In the genomic region with DNA sequence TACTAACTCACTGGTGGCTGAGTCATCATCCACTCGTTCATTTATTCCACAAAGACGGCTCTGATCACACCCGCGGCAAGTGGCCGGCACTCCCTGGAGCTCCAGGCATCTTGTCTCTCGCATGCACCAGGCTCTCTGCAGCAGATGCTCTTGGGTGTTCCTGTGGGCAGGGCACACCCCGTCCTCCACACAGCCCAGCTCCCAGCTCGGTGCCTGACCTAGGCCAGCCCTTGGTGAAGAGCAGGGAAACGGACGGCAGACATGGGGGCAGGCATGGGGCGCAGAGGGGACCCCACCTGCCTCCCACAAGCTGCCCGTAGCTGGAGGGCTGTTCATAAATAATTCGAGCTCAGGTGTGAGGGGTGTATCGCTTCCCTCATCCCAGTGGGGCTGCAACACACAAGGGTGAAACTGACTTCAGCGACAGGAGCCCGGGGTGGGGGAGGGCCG, we compare ENCODE assay signal across 16 cellular contexts. TPM values are rescaled to one million over a fixed set of nuclear protein-coding genes. Genes with fewer than 3 reads are reported as not detected.
A peak's percentile ranks its signal among the peaks of the same experiment; 100 is the strongest.
DNase-seq lines count a peak whose midpoint lies in the region; FAIRE-seq and TF ChIP-seq lines count a peak whose summit lies in the region.
"Had no signal": no experiment of that assay in that cellular context is flagged by ENCODE, and none has a peak within 500 bp of the region (broad histone marks: within the 10 kb centered on the region; RNA-seq: fewer than 3 reads in every experiment).

No MANE protein-coding gene starts in this region.

- TF ChIP-seq RAD21 in SK-N-SH (IDR thresholded peaks at IDR 0.05; ENCODE audit: low read length): no peak

- H2AK5ac ChIP-seq in mesenchymal stem cell (ENCODE audit: low read length, severe bottlenecking): no peak overlapping the region

- no peak overlapping the region for H2BK15ac ChIP-seq in mesenchymal stem cell (ENCODE audit: low read depth, poor library complexity, severe bottlenecking)

- no peak overlapping the region for H3K18ac ChIP-seq in mesenchymal stem cell (ENCODE audit: low read depth in 1 of 2, low read length in 2 of 2)

- no peak overlapping the region for H3K23ac ChIP-seq in mesenchymal stem cell (ENCODE audit: low read length in 2 of 2)

- no peak overlapping the region for H4K8ac ChIP-seq in mesenchymal stem cell (ENCODE audit: low read length)

- H2AFZ ChIP-seq in mesenchymal stem cell (ENCODE audit: low read depth, low read length) (no peak overlapping the region), SK-N-SH (ENCODE audit: low read depth) (no peak overlapping the region)

- DNase-seq in AG20443 (ENCODE audit: low spot score): peak; percentile 79
- DNase-seq in ELR (ENCODE audit: low read depth): peak; percentile 54
- peak; percentile 74 to 91 for DNase-seq in SJSA1 (ENCODE audit: low read depth in 1 of 2, low spot score in 2 of 2)
- DNase-seq in mesenchymal stem cell: peak; percentile 26
- DNase-seq in small intestine: no peak
- no peak for DNase-seq in NCI-H1930 (lab: John Stamatoyannopoulos, UW)
- DNase-seq in SK-N-SH: no peak
- DNase-seq in GM20000 (ENCODE audit: low spot score): no peak
- DNase-seq: KG1; SHP77; stimulated activated CD4-positive, alpha-beta T cell treated with anti-CD3 and anti-CD28 coated beads, Interleukin-4, amount 100 ng/mL, for 24 hours had no signal

- H4K91ac ChIP-seq in mesenchymal stem cell (ENCODE audit: low read length): no peak overlapping the region

- no peak overlapping the region for H3K14ac ChIP-seq in mesenchymal stem cell (ENCODE audit: low read length in 2 of 2)

- H3K4me2 ChIP-seq in mesenchymal stem cell (ENCODE audit: low read length, poor library complexity, severe bottlenecking) (no peak overlapping the region), SK-N-SH (no peak overlapping the region)

- CTCF ChIA-PET in SK-N-SH (lab: Yijun Ruan, JAX): interaction anchor here (1.0 to 1.2 kb wide), 2 partner anchors 53 to 54 kb away, joined by 3 to 4 read pairs; no protein-coding TSS in a partner anchor

- H2BK5ac ChIP-seq in mesenchymal stem cell (ENCODE audit: low read depth, low read length, poor library complexity, severe bottlenecking): no peak overlapping the region

- no peaks in the 10 kb centered on the region for H3K79me1 ChIP-seq in mesenchymal stem cell (replicated peaks; ENCODE audit: low read length, poor library complexity, severe bottlenecking)

- H3K36me3 ChIP-seq in SJSA1: no peaks in the 10 kb centered on the region; the same call in 1 of the 2 replicates
- H3K36me3 ChIP-seq in mesenchymal stem cell (ENCODE audit: control insufficient read depth in 1 of 2, insufficient read depth in 2 of 2, low read depth in 1 of 2, low read length in 2 of 2): no peaks in the 10 kb centered on the region
- H3K36me3 ChIP-seq in small intestine (ENCODE audit: control insufficient read depth in 2 of 2, insufficient read depth in 2 of 2, low read length in 2 of 2): no peaks in the 10 kb centered on the region
- H3K36me3 ChIP-seq in SK-N-SH (replicated peaks in 1 of 2; ENCODE audit: control insufficient read depth in 1 of 2, insufficient read depth in 2 of 2, low read length in 1 of 2): no peaks in the 10 kb centered on the region

- H3K9me2 ChIP-seq in SK-N-SH: no peaks in the 10 kb centered on the region

- no peak overlapping the region for H3K9ac ChIP-seq in mesenchymal stem cell (ENCODE audit: low read length)
- H3K9ac ChIP-seq in SK-N-SH: no peak overlapping the region

- TF ChIP-seq CTCF in SK-N-SH (IDR thresholded peaks at IDR 0.05) (no peak), GM20000 (IDR thresholded peaks at IDR 0.05; ENCODE audit: extremely low read depth, missing control alignments) (no peak)

- H3K27me3 ChIP-seq in SJSA1 (replicated peaks) (no peaks in the 10 kb centered on the region; the same call in 1 of the 2 replicates), mesenchymal stem cell (ENCODE audit: control insufficient read depth in 1 of 2, insufficient read depth in 1 of 2, low read length in 2 of 2) (peaks cover 9 to 80% of the 10 kb centered on the region in 2 experiments), small intestine (ENCODE audit: control insufficient read depth in 2 of 2, insufficient read depth in 2 of 2, low read length in 2 of 2) (no peaks in the 10 kb centered on the region), SK-N-SH (ENCODE audit: insufficient read depth) (no peaks in the 10 kb centered on the region; the same call in 1 of the 2 replicates)

- no peak overlapping the region for H3K4ac ChIP-seq in mesenchymal stem cell (ENCODE audit: low read depth in 1 of 2, low read length in 2 of 2)

- H2BK120ac ChIP-seq in mesenchymal stem cell (ENCODE audit: low read depth, low read length): no peak overlapping the region

- no peaks in the 10 kb centered on the region for H4K20me1 ChIP-seq in SK-N-SH (ENCODE audit: insufficient read depth)

- TF ChIP-seq EP300 in SK-N-SH (IDR thresholded peaks at IDR 0.05; ENCODE audit: borderline replicate concordance in 1 of 2, low read depth in 1 of 2, low read length in 1 of 2): no peak

- H3K4me3 ChIP-seq in SJSA1 (no peak overlapping the region), mesenchymal stem cell (ENCODE audit: insufficient read depth in 1 of 2, low read depth in 1 of 2, low read length in 2 of 2) (no peak overlapping the region), small intestine (ENCODE audit: low read depth in 1 of 2, low read length in 2 of 2) (no peak overlapping the region), SK-N-SH (ENCODE audit: low read depth in 2 of 2, low read length in 1 of 2) (no peak overlapping the region)
- H3K4me3 ChIP-seq: GM12878, psoas muscle had no signal

- FAIRE-seq in small intestine (lab: Jason Lieb, UNC): no peak
- FAIRE-seq: GM12878 had no signal

- H3K9me3 ChIP-seq in SJSA1 (replicated peaks) (no peaks in the 10 kb centered on the region), mesenchymal stem cell (ENCODE audit: control insufficient read depth, low read length) (peaks cover 6% of the 10 kb centered on the region), small intestine (ENCODE audit: control insufficient read depth, low read depth) (no peaks in the 10 kb centered on the region), SK-N-SH (no peaks in the 10 kb centered on the region)
- H3K9me3 ChIP-seq: psoas muscle had no signal

- H3K27ac ChIP-seq in SJSA1 (peak overlapping the region; percentile 3; the same call in 1 of the 2 replicates), mesenchymal stem cell (ENCODE audit: low read length, poor library complexity, severe bottlenecking) (no peak overlapping the region), small intestine (ENCODE audit: low read depth in 1 of 2, low read length in 1 of 2) (no peak overlapping the region), SK-N-SH (ENCODE audit: low read depth in 2 of 2, low read length in 1 of 2) (no peak overlapping the region)
- H3K27ac ChIP-seq: epithelial cell of prostate, psoas muscle, VCaP had no signal

- H3K4me1 ChIP-seq in SJSA1 (replicated peaks): peaks cover 53% of the 10 kb centered on the region
- peaks cover 35% of the 10 kb centered on the region for H3K4me1 ChIP-seq in mesenchymal stem cell (ENCODE audit: control insufficient read depth, insufficient read depth, low read depth, low read length)
- H3K4me1 ChIP-seq in small intestine (ENCODE audit: control insufficient read depth in 2 of 2, insufficient read depth in 1 of 2, low read depth in 1 of 2, low read length in 1 of 2): no peaks in the 10 kb centered on the region
- peaks cover 0 to 12% of the 10 kb centered on the region in 2 experiments; a peak in 1 of 4 replicates for H3K4me1 ChIP-seq in SK-N-SH (ENCODE audit: control insufficient read depth in 1 of 2, insufficient read depth in 2 of 2, low read depth in 1 of 2, low read length in 1 of 2)
- H3K4me1 ChIP-seq: psoas muscle had no signal

- H3F3A ChIP-seq in SK-N-SH (replicated peaks; ENCODE audit: insufficient read depth): no peaks in the 10 kb centered on the region

- no peaks in the 10 kb centered on the region for H3K79me2 ChIP-seq in SK-N-SH (ENCODE audit: insufficient read depth)

- POLR2A ChIA-PET in SK-N-SH (lab: Yijun Ruan, JAX): no interaction called here

- WGBS in mesenchymal stem cell: 76% methylated on average over 17 of the region's 17 CpGs
- 50 to 72% (median 57%) methylated on average over 17 of the region's 17 CpGs for WGBS in small intestine, 3 donors
- WGBS in SK-N-SH (ENCODE audit: low lambda C conversion rate): 59% methylated on average over 10 of the region's 17 CpGs

- H2BK12ac ChIP-seq in mesenchymal stem cell (ENCODE audit: low read length in 2 of 2): no peak overlapping the region

TF ChIP-seq in SK-N-SH, 30 proteins besides CTCF, POLR2A, EP300 and RAD21 (continues in another document):
- TF ChIP-seq POLR2AphosphoS5 (IDR thresholded peaks at IDR 0.05; ENCODE audit: low read depth, low read length): no peak
- TF ChIP-seq TEAD4 (IDR thresholded peaks at IDR 0.05; ENCODE audit: borderline replicate concordance, insufficient read depth): no peak
- TF ChIP-seq, protein P1, sequence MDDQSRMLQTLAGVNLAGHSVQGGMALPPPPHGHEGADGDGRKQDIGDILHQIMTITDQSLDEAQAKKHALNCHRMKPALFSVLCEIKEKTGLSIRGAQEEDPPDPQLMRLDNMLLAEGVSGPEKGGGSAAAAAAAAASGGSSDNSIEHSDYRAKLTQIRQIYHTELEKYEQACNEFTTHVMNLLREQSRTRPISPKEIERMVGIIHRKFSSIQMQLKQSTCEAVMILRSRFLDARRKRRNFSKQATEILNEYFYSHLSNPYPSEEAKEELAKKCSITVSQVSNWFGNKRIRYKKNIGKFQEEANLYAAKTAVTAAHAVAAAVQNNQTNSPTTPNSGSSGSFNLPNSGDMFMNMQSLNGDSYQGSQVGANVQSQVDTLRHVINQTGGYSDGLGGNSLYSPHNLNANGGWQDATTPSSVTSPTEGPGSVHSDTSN (IDR thresholded peaks at IDR 0.05): no peak
- no peak for TF ChIP-seq NFIC (IDR thresholded peaks at IDR 0.05; ENCODE audit: borderline replicate concordance)
- no peak for TF ChIP-seq CHD2 (IDR thresholded peaks at IDR 0.05; ENCODE audit: low read length, partially characterized antibody)
- TF ChIP-seq EZH2phosphoT487 (IDR thresholded peaks at IDR 0.05; ENCODE audit: borderline replicate concordance, low read depth): no peak
- TF ChIP-seq JUND (IDR thresholded peaks at IDR 0.05): no peak
- no peak for TF ChIP-seq SMC3 (IDR thresholded peaks at IDR 0.05; ENCODE audit: low read depth, low read length)
- TF ChIP-seq GABPA (IDR thresholded peaks at IDR 0.05; ENCODE audit: low read depth): no peak
- TF ChIP-seq RXRA (IDR thresholded peaks at IDR 0.05; ENCODE audit: borderline replicate concordance, low read depth): no peak
- TF ChIP-seq GATA2 (CRISPR knock-in tag; IDR thresholded peaks at IDR 0.05): no peak
- TF ChIP-seq YY1 (IDR thresholded peaks at IDR 0.05; ENCODE audit: low read depth): no peak
- no peak for TF ChIP-seq RFX5 (IDR thresholded peaks at IDR 0.05; ENCODE audit: low read length)

RNA-seq across cellular contexts. Expression of a gene that starts 51.5 kb away (rescaled TPM):
- total RNA-seq in SJSA1 (2014; rRNA removed; shearing (Covaris generic)): 0.09 and 0.16 TPM in 2 replicates
- 0.01 TPM for polyA plus RNA-seq in mesenchymal stem cell (2013, experiment 1 of 2)
- 0.01 TPM for polyA plus RNA-seq in mesenchymal stem cell (2013, experiment 2 of 2)
- polyA plus RNA-seq in small intestine (1 to 10 TPM in 1 of 3 donors, under 1 TPM in 1, not detected in 1; 0.27 to 3.2 TPM), SK-N-SH (2012; rRNA removed) (0.03 TPM in 1 of 2 replicates, not detected in the other)
- 0.01 TPM in 2 replicates for polyA plus RNA-seq in SK-N-SH (2012; cell fraction: cytosol; rRNA removed)
- 0.07 and 0.08 TPM in 2 replicates for polyA plus RNA-seq in SK-N-SH (2012; cell fraction: nucleus; rRNA removed)
- total RNA-seq: CD8-positive, alpha-beta memory T cell had no signal
- polyA plus RNA-seq: CD8-positive, alpha-beta memory T cell; GM12878 had no signal

Comparison
In these comparisons a context has a peak if more than half of its experiments do, and no peak if none do; other contexts are left out.
1. DNase-seq: peak in AG20443 (single experiment), ELR (single experiment), SJSA1 (2 of 2) and mesenchymal stem cell (single experiment); none in small intestine (single experiment), NCI-H1930 (0 of 2), SK-N-SH (single experiment) and GM20000 (single experiment).